Comparison of ENCODE assay signal across 14 cellular contexts in genomic region chr3:138890555-138891187, GRCh38. TPM values are rescaled to one million over a fixed set of nuclear protein-coding genes. Genes with fewer than 3 reads are reported as not detected.
DNase-seq lines count a peak whose midpoint lies in the region; ATAC-seq, FAIRE-seq and TF ChIP-seq lines count a peak whose summit lies in the region.
"Had no signal": no experiment of that assay in that cellular context is flagged by ENCODE, and none has a peak within 500 bp of the region (broad histone marks: within the 10 kb centered on the region; RNA-seq: fewer than 3 reads in every experiment).

No MANE protein-coding gene starts in this region.

- H3K9ac ChIP-seq in K562 (ENCODE audit: insufficient read depth in 1 of 2, low read depth in 2 of 2, low read length in 2 of 2): peak overlapping the region in 1 of 2 experiments; percentile 21; a peak in 1 of 4 replicates

- in situ Hi-C loops in K562 (cut with MboI): no loop called here

- intact Hi-C loops in K562 (cut with micrococcal nuclease): no loop called here
- intact Hi-C loops in ovary (cut with DNase I): no loop called here
- intact Hi-C loops in testis (cut with DNase I; ENCODE audit: low total_unique reads): no loop called here

- H3K9me3 ChIP-seq in K562 (replicated peaks; ENCODE audit: control insufficient read depth, insufficient read depth, low read depth, low read length) (no peaks in the 10 kb centered on the region), ovary (no peaks in the 10 kb centered on the region), testis (no peaks in the 10 kb centered on the region)

- ATAC-seq in GM21737 (IDR thresholded peaks at IDR 0.05; ENCODE audit: unreplicated experiment) (peak; percentile 59), HG03575 (IDR thresholded peaks at IDR 0.05; ENCODE audit: extremely low read depth, insufficient number of reproducible peaks, low FRiP score, unreplicated experiment) (peak; percentile 70), K562 (peak; percentile 33)

- H3K4me3 ChIP-seq in GM12865 (ENCODE audit: low read depth, low read length): no peak overlapping the region
- no peak overlapping the region for H3K4me3 ChIP-seq in K562
- H3K4me3 ChIP-seq in ovary: no peak overlapping the region
- no peak overlapping the region for H3K4me3 ChIP-seq in testis

- FAIRE-seq in K562 (lab: Jason Lieb, UNC): peak; percentile 83
- FAIRE-seq: frontal cortex, H1, TTC549 had no signal

- POLR2A ChIA-PET in K562 (lab: Yijun Ruan, JAX): interaction anchor here (0.6 to 2.9 kb wide), 4 partner anchors 8 to 409 kb away, joined by 3 to 14 read pairs (median 4); no protein-coding TSS in a partner anchor

- BruUV-seq in K562 (replicated peaks; lab: Mats Ljungman, UMichigan): no TSS peak

- no peaks in the 10 kb centered on the region for H3K27me3 ChIP-seq in K562 (ENCODE audit: control insufficient read depth in 2 of 2, insufficient read depth in 2 of 2, low read length in 2 of 2)
- H3K27me3 ChIP-seq in ovary: no peaks in the 10 kb centered on the region
- no peaks in the 10 kb centered on the region for H3K27me3 ChIP-seq in testis

- peaks cover 3 to 19% of the 10 kb centered on the region in 2 experiments; a peak in 3 of 5 replicates for H3K4me1 ChIP-seq in K562 (replicated peaks in 1 of 2; ENCODE audit: control insufficient read depth in 2 of 2, insufficient read depth in 2 of 2, low read length in 2 of 2)
- no peaks in the 10 kb centered on the region for H3K4me1 ChIP-seq in ovary (ENCODE audit: insufficient read depth)
- H3K4me1 ChIP-seq in testis: no peaks in the 10 kb centered on the region

- CTCF ChIA-PET in K562 (lab: Yijun Ruan, JAX; ENCODE audit: low intra/inter-chr PET ratio): no interaction called here

- TF ChIP-seq CTCF in GM12865 (IDR thresholded peaks at IDR 0.05; ENCODE audit: insufficient read depth, low read depth, low read length, missing control alignments) (no peak), K562 (IDR thresholded peaks at IDR 0.05 in 2 of 3, conservative IDR thresholded peaks at IDR 0.05 in 1 of 3; ENCODE audit: insufficient read depth in 2 of 3, low read depth in 1 of 3, low read length in 3 of 3) (no peak), ovary (IDR thresholded peaks at IDR 0.05) (no peak), testis (IDR thresholded peaks at IDR 0.05) (no peak)

- H3K27ac ChIP-seq in K562 (ENCODE audit: extremely low read depth, low read depth, low read length): peak overlapping the region; percentile 72
- no peak overlapping the region for H3K27ac ChIP-seq in ovary
- no peak overlapping the region for H3K27ac ChIP-seq in testis

- H3K79me2 ChIP-seq in K562 (ENCODE audit: control insufficient read depth, insufficient read depth, low read length): no peaks in the 10 kb centered on the region

- no peaks in the 10 kb centered on the region for H4K20me1 ChIP-seq in K562 (replicated peaks; ENCODE audit: control insufficient read depth, insufficient read depth, low read length)

- H3K36me3 ChIP-seq in K562 (ENCODE audit: control insufficient read depth, insufficient read depth, low read length): no peaks in the 10 kb centered on the region
- H3K36me3 ChIP-seq in ovary: no peaks in the 10 kb centered on the region
- no peaks in the 10 kb centered on the region for H3K36me3 ChIP-seq in testis (ENCODE audit: low read depth, missing control alignments)

- H3K4me2 ChIP-seq in K562 (ENCODE audit: insufficient read depth, low read length): no peak overlapping the region

- DNase-seq in GM12865 (ENCODE audit: low read depth) (peak; percentile 49), K562 (ENCODE audit: extremely low read depth in 1 of 4, low spot score in 3 of 4) (peak in 1 of 4 experiments; percentile 50), ovary (no peak), dermis blood vessel endothelial cell (no peak), ecto neural progenitor cell (ENCODE audit: low spot score) (no peak), testis (no peak)
- DNase-seq: aorta; CD4-positive, alpha-beta memory T cell; NCI-H2081 had no signal

- TF ChIP-seq POLR2A in K562 (conservative IDR thresholded peaks at IDR 0.05) (no peak), ovary (IDR thresholded peaks at IDR 0.05) (no peak), testis (IDR thresholded peaks at IDR 0.05) (no peak)

- TF ChIP-seq RAD21 in K562 (CRISPR knock-in tag; conservative IDR thresholded peaks at IDR 0.05 in 1 of 2, IDR thresholded peaks at IDR 0.05 in 1 of 2): no peak

- H2AFZ ChIP-seq in K562 (ENCODE audit: low read depth, low read length): peak overlapping the region; percentile 78

- no peaks in the 10 kb centered on the region for H3K9me1 ChIP-seq in K562 (ENCODE audit: control insufficient read depth, insufficient read depth, low read length)

- WGBS in K562 (ENCODE audit: insufficient coverage, low coverage, missing lambda C conversion rate): 45% methylated on average over 9 of the region's 9 CpGs
- WGBS in ovary, 3 donors: 83 to 90% (median 89%) methylated on average over 9 of the region's 9 CpGs
- WGBS in testis, 2 donors: 77 to 78% methylated on average over 9 of the region's 9 CpGs

- TF ChIP-seq EP300 in K562 (IDR thresholded peaks at IDR 0.05; ENCODE audit: low read length) (no peak), ovary (IDR thresholded peaks at IDR 0.05) (no peak)

RNA-seq across cellular contexts. Expression of gene PIK3CB, which starts 55.9 kb away (rescaled TPM):
- total RNA-seq in K562 (2011; cell fraction: chromatin; rRNA removed; ENCODE audit: low replicate concordance): 133 and 323 TPM in 2 replicates
- 60.7 and 75.4 TPM in 2 replicates for total RNA-seq in K562 (2011; cell fraction: nucleolus; rRNA removed)
- total RNA-seq in K562 (2011; cell fraction: nucleoplasm; rRNA removed): 109 and 149 TPM in 2 replicates
- 26.2 and 30.0 TPM in 2 replicates for total RNA-seq in K562 (2014; rRNA removed)
- 28.3 and 35.0 TPM in 2 replicates for total RNA-seq in K562 (2014; rRNA removed; fragmentation: Illumina TruSeq; extraction: Trizol)
- 21.6 and 23.0 TPM in 2 replicates for total RNA-seq in K562 (2015; rRNA removed; fragmentation: Illumina TruSeq; extraction: Trizol)
- 53.8 and 62.6 TPM in 2 replicates for total RNA-seq in K562 (2021)
- polyA plus RNA-seq in K562 (2011; rRNA removed): 41.4 and 45.4 TPM in 2 replicates
- 12.6 and 23.0 TPM in 2 replicates for polyA plus RNA-seq in K562 (2011; cell fraction: cytosol; rRNA removed)
- 28.6 and 42.3 TPM in 2 replicates for polyA plus RNA-seq in K562 (2011; cell fraction: nucleus; rRNA removed)
- polyA plus RNA-seq in K562 (2012): 43.0 and 49.7 TPM in 2 replicates
- 58.8 and 59.8 TPM in 2 replicates for polyA plus RNA-seq in K562 (2014; fragmentation: Illumina TruSeq; extraction: Trizol)
- polyA plus RNA-seq in K562 (2014; fragmentation: Nextera tagmentation; extraction: Ambion mirVana): 10 to 100 TPM; 15.3 to 19.6 TPM
- 36.9 and 40.4 TPM in 2 replicates for polyA plus RNA-seq in K562 (2014; rRNA removed)
- 53.4 and 83.7 TPM in 2 replicates for polyA minus RNA-seq in K562 (2011; rRNA and poly(A)+ RNA removed)
- 41.5 and 44.1 TPM in 2 replicates for polyA minus RNA-seq in K562 (2011; cell fraction: cytosol; rRNA and poly(A)+ RNA removed)
- 44.6 and 69.1 TPM in 2 replicates for polyA minus RNA-seq in K562 (2011; cell fraction: nucleus; rRNA and poly(A)+ RNA removed)
- total RNA-seq in ovary: 10 to 100 TPM; 14.4 to 27.1 (median 21.0) TPM
- polyA plus RNA-seq in ovary: 10 to 100 TPM; 10.6 to 15.6 TPM
- 16.7 and 33.4 TPM in 2 replicates for total RNA-seq in dermis blood vessel endothelial cell
- total RNA-seq in testis: 10 to 100 TPM; 25.9 to 27.7 TPM
- polyA plus RNA-seq in testis (ENCODE audit: insufficient read depth, low read depth, low replicate concordance): 14.3 TPM

RNA-seq across cellular contexts. Expression of gene FOXL2, which starts 56.3 kb away (rescaled TPM):
- 2.5 and 6.4 TPM in 2 replicates for total RNA-seq in K562 (2011; cell fraction: chromatin; rRNA removed; ENCODE audit: low replicate concordance)
- total RNA-seq in K562 (2011; cell fraction: nucleolus; rRNA removed): 10.9 and 11.2 TPM in 2 replicates
- total RNA-seq in K562 (2011; cell fraction: nucleoplasm; rRNA removed): 6.1 and 6.2 TPM in 2 replicates
- 10.8 and 13.3 TPM in 2 replicates for total RNA-seq in K562 (2014; rRNA removed)
- total RNA-seq in K562 (2014; rRNA removed; fragmentation: Illumina TruSeq; extraction: Trizol): 2.1 and 2.4 TPM in 2 replicates
- total RNA-seq in K562 (2015; rRNA removed; fragmentation: Illumina TruSeq; extraction: Trizol): 4.1 and 4.6 TPM in 2 replicates
- 21.4 and 22.1 TPM in 2 replicates for total RNA-seq in K562 (2021)
- polyA plus RNA-seq in K562 (2011; rRNA removed): 3.1 and 4.0 TPM in 2 replicates
- polyA plus RNA-seq in K562 (2011; cell fraction: cytosol; rRNA removed): 4.2 and 18.5 TPM in 2 replicates
- polyA plus RNA-seq in K562 (2011; cell fraction: nucleus; rRNA removed): 6.9 and 12.1 TPM in 2 replicates
- 8.2 and 9.7 TPM in 2 replicates for polyA plus RNA-seq in K562 (2012)
- polyA plus RNA-seq in K562 (2014; fragmentation: Illumina TruSeq; extraction: Trizol): 3.2 and 5.5 TPM in 2 replicates
- polyA plus RNA-seq in K562 (2014; fragmentation: Nextera tagmentation; extraction: Ambion mirVana): under 1 TPM; 0.27 to 0.29 TPM
- 12.6 and 14.3 TPM in 2 replicates for polyA plus RNA-seq in K562 (2014; rRNA removed)
- 1.2 and 1.3 TPM in 2 replicates for polyA minus RNA-seq in K562 (2011; rRNA and poly(A)+ RNA removed)
- polyA minus RNA-seq in K562 (2011; cell fraction: cytosol; rRNA and poly(A)+ RNA removed): 6.4 and 7.1 TPM in 2 replicates
- 12.1 and 13.6 TPM in 2 replicates for polyA minus RNA-seq in K562 (2011; cell fraction: nucleus; rRNA and poly(A)+ RNA removed)
- total RNA-seq in ovary: 100 to 1,000 TPM in 4 of 7 donors, 10 to 100 TPM in 3; 35.4 to 184 (median 102) TPM
- polyA plus RNA-seq in ovary: 10 to 100 TPM; 22.7 to 61.2 TPM
- not detected in 2 replicates for total RNA-seq in dermis blood vessel endothelial cell
- total RNA-seq in testis: 1 to 10 TPM; 1.9 to 2.6 TPM
- polyA plus RNA-seq in testis (ENCODE audit: insufficient read depth, low read depth, low replicate concordance): 1.3 TPM
- total RNA-seq: aorta; CD4-positive, alpha-beta memory T cell had no signal
- polyA plus RNA-seq: aorta; CD4-positive, alpha-beta memory T cell had no signal

RNA-seq across cellular contexts. Expression of gene FOXL2NB, which starts 56.3 kb away (rescaled TPM):
- 42.1 and 68.2 TPM in 2 replicates for total RNA-seq in K562 (2011; cell fraction: chromatin; rRNA removed; ENCODE audit: low replicate concordance)
- total RNA-seq in K562 (2011; cell fraction: nucleolus; rRNA removed): 45.3 and 55.2 TPM in 2 replicates
- 68.5 and 96.9 TPM in 2 replicates for total RNA-seq in K562 (2011; cell fraction: nucleoplasm; rRNA removed)
- total RNA-seq in K562 (2014; rRNA removed) (9.5 and 12.6 TPM in 2 replicates), K562 (2014; rRNA removed; fragmentation: Illumina TruSeq; extraction: Trizol) (5.9 and 6.1 TPM in 2 replicates), K562 (2015; rRNA removed; fragmentation: Illumina TruSeq; extraction: Trizol) (5.0 and 5.1 TPM in 2 replicates), K562 (2021) (10.2 TPM in 2 replicates), ovary (100 to 1,000 TPM in 2 of 7 donors, 10 to 100 TPM in 5; 35.8 to 137 (median 77.9) TPM), dermis blood vessel endothelial cell (under 0.01 TPM in 1 of 2 replicates, not detected in the other), testis (1 to 10 TPM; 2.7 to 2.8 TPM)
- polyA plus RNA-seq in K562 (2011; rRNA removed) (17.4 and 20.3 TPM in 2 replicates), K562 (2014; fragmentation: Illumina TruSeq; extraction: Trizol) (9.0 and 10.1 TPM in 2 replicates), K562 (2014; fragmentation: Nextera tagmentation; extraction: Ambion mirVana) (under 1 TPM; 0.71 to 0.86 TPM), K562 (2014; rRNA removed) (13.5 and 18.4 TPM in 2 replicates), ovary (10 to 100 TPM; 36.7 to 39.3 TPM), testis (ENCODE audit: insufficient read depth, low read depth, low replicate concordance) (2.3 TPM)
- polyA plus RNA-seq in K562 (2011; cell fraction: cytosol; rRNA removed): 24.1 and 24.3 TPM in 2 replicates
- 52.1 and 71.2 TPM in 2 replicates for polyA plus RNA-seq in K562 (2011; cell fraction: nucleus; rRNA removed)
- 5.5 and 14.2 TPM in 2 replicates for polyA plus RNA-seq in K562 (2012)
- 7.5 and 11.6 TPM in 2 replicates for polyA minus RNA-seq in K562 (2011; rRNA and poly(A)+ RNA removed)
- 5.2 and 5.3 TPM in 2 replicates for polyA minus RNA-seq in K562 (2011; cell fraction: cytosol; rRNA and poly(A)+ RNA removed)
- polyA minus RNA-seq in K562 (2011; cell fraction: nucleus; rRNA and poly(A)+ RNA removed): 21.5 and 23.0 TPM in 2 replicates
- total RNA-seq: aorta; CD4-positive, alpha-beta memory T cell had no signal
- polyA plus RNA-seq: aorta had no signal
